ENCODE assay signal across 16 cellular contexts in the genomic region with DNA sequence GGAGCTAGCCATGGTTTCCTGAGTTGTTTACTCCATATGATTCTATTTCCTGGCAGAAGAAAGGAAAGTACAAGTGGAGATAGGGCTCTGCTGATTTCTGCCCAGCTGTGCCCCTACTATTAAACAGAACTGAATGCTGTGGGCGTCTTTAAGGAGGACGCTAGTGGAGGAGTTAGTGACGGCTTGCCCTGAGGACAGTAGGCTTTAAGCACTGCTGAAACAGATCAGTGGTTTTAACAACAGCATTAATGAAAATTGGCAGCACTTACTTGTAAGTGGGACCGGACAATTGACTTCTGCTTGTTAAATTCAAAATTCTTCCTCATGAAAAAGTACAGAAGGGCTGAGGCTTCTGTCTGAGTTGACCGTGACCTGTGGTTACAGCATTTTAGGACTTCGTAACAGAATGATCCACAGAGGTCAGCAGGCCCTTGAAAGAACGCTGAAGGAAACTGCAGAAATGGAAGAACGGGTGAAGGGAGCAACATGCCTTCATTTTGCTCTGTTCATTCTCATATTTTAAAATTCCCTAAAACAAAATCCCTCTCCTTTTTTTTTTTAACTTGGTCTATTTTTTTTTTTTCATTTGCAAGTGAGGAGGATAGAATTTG.
"Had no signal": no experiment of that assay in that cellular context is flagged by ENCODE, and none has a peak within 500 bp of the region (broad histone marks: within the 10 kb centered on the region; RNA-seq: fewer than 3 reads in every experiment).

No MANE protein-coding gene starts in this region.

- H3K27ac ChIP-seq: body of pancreas, esophagus muscularis mucosa, prostate gland, right lobe of liver, stomach, thoracic aorta, upper lobe of right lung had no signal

- H3K9me3 Mint-ChIP-seq: activated naive CD4-positive, alpha-beta T cell treated with anti-CD3 and anti-CD28 coated beads, Interleukin-2, amount 50 U/mL, for 72 hours; activated T-helper 17 cell treated with anti-CD3 and anti-CD28 coated beads, Interleukin-2, amount 50 U/mL, for 72 hours had no signal

- H3K4me3 Mint-ChIP-seq: activated T-helper 17 cell treated with anti-CD3 and anti-CD28 coated beads, Interleukin-2, amount 50 U/mL, for 72 hours; T-helper 17 cell had no signal

- H3K4me1 ChIP-seq: body of pancreas, esophagus muscularis mucosa, prostate gland, right lobe of liver, stomach, upper lobe of right lung had no signal

- H3K36me3 ChIP-seq: prostate gland, right lobe of liver had no signal

- DNase-seq: activated CD4-positive, alpha-beta T cell treated with anti-CD3 and anti-CD28 coated beads for 4 hours; activated CD8-positive, alpha-beta memory T cell treated with anti-CD3 and anti-CD28 coated beads, Interleukin-2, amount 50 U/mL, for 48 hours; amygdala; caudate nucleus; hippocampal formation; right lobe of liver; spleen; stomach; T-helper 17 cell; upper lobe of right lung had no signal

- H3K4me1 Mint-ChIP-seq: activated T-helper 17 cell treated with anti-CD3 and anti-CD28 coated beads, Interleukin-2, amount 50 U/mL, for 72 hours; T-helper 17 cell had no signal

- ATAC-seq: activated naive CD4-positive, alpha-beta T cell treated with anti-CD3 and anti-CD28 coated beads, Interleukin-2, amount 50 U/mL, for 72 hours; activated T-helper 17 cell treated with anti-CD3 and anti-CD28 coated beads, Interleukin-2, amount 50 U/mL, for 72 hours; body of pancreas; right lobe of liver; T-helper 17 cell; upper lobe of right lung had no signal

- H3K27me3 Mint-ChIP-seq: activated T-helper 17 cell treated with anti-CD3 and anti-CD28 coated beads, Interleukin-2, amount 50 U/mL, for 72 hours; T-helper 17 cell had no signal

- H3K27ac Mint-ChIP-seq: activated T-helper 17 cell treated with anti-CD3 and anti-CD28 coated beads, Interleukin-2, amount 50 U/mL, for 72 hours had no signal

- H3K27me3 ChIP-seq: body of pancreas, esophagus muscularis mucosa, right lobe of liver, spleen, stomach, upper lobe of right lung had no signal

- H3K4me3 ChIP-seq: body of pancreas, esophagus muscularis mucosa, prostate gland, right lobe of liver, spleen, stomach, thoracic aorta, upper lobe of right lung had no signal

- H3K9me3 ChIP-seq: body of pancreas, esophagus muscularis mucosa, prostate gland, right lobe of liver, spleen, stomach, thoracic aorta, upper lobe of right lung had no signal
